12 cellular contexts compared by ENCODE assay signal in the genomic region with DNA sequence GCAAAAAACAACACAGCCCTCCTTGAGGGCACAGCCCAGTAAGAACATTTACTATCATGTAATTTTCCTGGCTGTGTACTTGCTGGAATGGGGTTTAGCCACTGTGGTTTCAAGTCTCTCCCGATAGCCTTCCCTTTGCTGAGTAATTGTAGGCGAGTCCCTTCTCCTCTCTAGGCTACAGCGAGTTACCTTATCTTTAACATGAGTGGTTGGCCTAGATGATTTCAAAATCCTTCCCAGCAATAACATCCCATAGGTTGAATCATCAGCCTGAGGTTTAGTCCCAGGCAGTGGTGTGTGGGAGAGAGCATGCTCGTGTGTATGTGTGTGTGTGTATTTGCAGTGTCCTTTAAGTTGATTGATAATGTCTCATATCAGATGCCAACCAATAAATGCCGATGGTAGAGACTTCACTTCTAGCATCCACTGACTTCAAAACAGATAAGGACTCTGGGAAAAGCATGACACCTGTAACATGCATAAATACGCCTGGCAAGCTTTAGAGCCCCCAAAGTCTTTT.
DNase-seq lines count a peak whose midpoint lies in the region; ATAC-seq, FAIRE-seq and TF ChIP-seq lines count a peak whose summit lies in the region.
"Had no signal": no experiment of that assay in that cellular context is flagged by ENCODE, and none has a peak within 500 bp of the region (broad histone marks: within the 10 kb centered on the region; RNA-seq: fewer than 3 reads in every experiment).

No MANE protein-coding gene starts in this region.

- peak overlapping the region; percentile 78 for H3K4me2 ChIP-seq in PC-9
- H3K4me2 ChIP-seq: GM23338 had no signal

- H3K9me2 ChIP-seq in PC-9 (ENCODE audit: insufficient read depth), result no peaks in the 10 kb centered on the region

- H3K36me3 Mint-ChIP-seq in stimulated activated memory B cell treated with anti-CD40 and anti-IgM and Interleukin-4, amounts not matched to agents 10 μg/mL and 1 μg/mL and 100 μg/mL, for 72 hours, result no peaks in the 10 kb centered on the region

- H3K4me3 ChIP-seq in PC-9, result no peak overlapping the region
- no peak overlapping the region for H3K4me3 ChIP-seq in epithelial cell of esophagus (ENCODE audit: low read length)
- H3K4me3 ChIP-seq in retinal pigment epithelial cell (ENCODE audit: low read length), result no peak overlapping the region
- H3K4me3 ChIP-seq: GM23338, lower lobe of right lung had no signal

- POLR2A ChIA-PET in PC-9 (lab: Charles Lee; ENCODE audit: unreplicated experiment), result interaction anchor here (0.6 to 0.7 kb wide), 2 partner anchors 49 to 192 kb away, joined by 3 to 4 read pairs; no protein-coding TSS in a partner anchor

- H3K9me3 Mint-ChIP-seq in stimulated activated memory B cell treated with anti-CD40 and anti-IgM and Interleukin-4, amounts not matched to agents 10 μg/mL and 1 μg/mL and 100 μg/mL, for 72 hours, result no peaks in the 10 kb centered on the region
- H3K9me3 Mint-ChIP-seq: GM23338 had no signal

- no peaks in the 10 kb centered on the region for H3K9me3 ChIP-seq in PC-9 (ENCODE audit: insufficient read depth, low read depth)
- H3K9me3 ChIP-seq: lower lobe of right lung had no signal

- H3K27ac ChIP-seq in PC-9, result peak overlapping the region; percentile 88
- H3K27ac ChIP-seq: lower lobe of right lung had no signal

- H3K36me3 ChIP-seq in PC-9 (ENCODE audit: low read depth), result no peaks in the 10 kb centered on the region
- H3K36me3 ChIP-seq: lower lobe of right lung had no signal

- peaks cover 79% of the 10 kb centered on the region for H3K4me1 ChIP-seq in PC-9 (replicated peaks; ENCODE audit: insufficient read depth)
- H3K4me1 ChIP-seq: lower lobe of right lung had no signal

- intact Hi-C loops in PC-9 (cut with micrococcal nuclease; ENCODE audit: unreplicated experiment), result loop anchor here (2.0 to 5.0 kb wide), 8 partner anchors 39 to 304 kb away; no protein-coding TSS in a partner anchor

- BruUV-seq in PC-9 (replicated peaks; lab: Mats Ljungman, UMichigan), result no TSS peak

- DNase-seq in GM04503 (ENCODE audit: low read depth) (peak; percentile 92), PC-9 (peak; percentile 56 to 97), epithelial cell of esophagus (ENCODE audit: low read depth) (peak; percentile 96), retinal pigment epithelial cell (ENCODE audit: low read depth) (peak; percentile 55), AML-193 (lab: John Stamatoyannopoulos, UW) (no peak), frontal cortex (ENCODE audit: low spot score in 2 of 2) (no peak)
- DNase-seq: activated CD4-positive, alpha-beta T cell treated with anti-CD3 and anti-CD28 coated beads, Interleukin-2, amount 50 U/mL, for 4 hours; DMS 273 treated with DMSO at 0.1 percent for 48 hours; lower lobe of right lung had no signal

- no peak overlapping the region for H3K4me3 Mint-ChIP-seq in stimulated activated memory B cell treated with anti-CD40 and anti-IgM and Interleukin-4, amounts not matched to agents 10 μg/mL and 1 μg/mL and 100 μg/mL, for 72 hours
- H3K4me3 Mint-ChIP-seq: GM23338 had no signal

- H3K27me3 ChIP-seq in PC-9 (ENCODE audit: insufficient read depth, low read depth), result no peaks in the 10 kb centered on the region

- H3F3A ChIP-seq in PC-9 (ENCODE audit: insufficient read depth, low read depth), result peaks cover 36% of the 10 kb centered on the region

- no peak for FAIRE-seq in frontal cortex (lab: Jason Lieb, UNC)

- no peak overlapping the region for H2AFZ ChIP-seq in PC-9
- H2AFZ ChIP-seq: GM23338 had no signal

- no peaks in the 10 kb centered on the region for H3K4me1 Mint-ChIP-seq in stimulated activated memory B cell treated with anti-CD40 and anti-IgM and Interleukin-4, amounts not matched to agents 10 μg/mL and 1 μg/mL and 100 μg/mL, for 72 hours

- TF ChIP-seq CTCF in PC-9 (conservative IDR thresholded peaks at IDR 0.05) (no peak), epithelial cell of esophagus (IDR thresholded peaks at IDR 0.05; ENCODE audit: insufficient read depth, low read depth, low read length, missing control alignments) (no peak), retinal pigment epithelial cell (conservative IDR thresholded peaks at IDR 0.05; ENCODE audit: low read depth, low read length) (no peak)

- ATAC-seq in stimulated activated memory B cell treated with anti-CD40 and anti-IgM and Interleukin-4, amounts not matched to agents 10 μg/mL and 1 μg/mL and 100 μg/mL, for 72 hours, result no peak
- no peak for ATAC-seq in GM19467 (IDR thresholded peaks at IDR 0.05; ENCODE audit: unreplicated experiment)
- ATAC-seq: GM23338 had no signal

- H4K20me1 ChIP-seq in PC-9 (ENCODE audit: insufficient read depth), result no peaks in the 10 kb centered on the region

- H3K79me2 ChIP-seq in PC-9 (ENCODE audit: low read depth), result no peaks in the 10 kb centered on the region

- H3K27ac Mint-ChIP-seq in stimulated activated memory B cell treated with anti-CD40 and anti-IgM and Interleukin-4, amounts not matched to agents 10 μg/mL and 1 μg/mL and 100 μg/mL, for 72 hours, result no peak overlapping the region
- H3K27ac Mint-ChIP-seq: GM23338 had no signal

- CTCF ChIA-PET in PC-9 (lab: Charles Lee), result interaction anchor here (0.6 to 1.1 kb wide), 2 partner anchors 143 to 984 kb away, joined by 7 to 11 read pairs; partner anchors contain the start of gene ZMIZ1

- peaks cover 33% of the 10 kb centered on the region for H3K27me3 Mint-ChIP-seq in stimulated activated memory B cell treated with anti-CD40 and anti-IgM and Interleukin-4, amounts not matched to agents 10 μg/mL and 1 μg/mL and 100 μg/mL, for 72 hours

Comparison
In these comparisons a context has a peak if more than half of its experiments do, and no peak if none do; other contexts are left out.
1. DNase-seq: peak in GM04503 (single experiment), PC-9 (2 of 2), epithelial cell of esophagus (single experiment) and retinal pigment epithelial cell (single experiment); none in AML-193 (0 of 2) and frontal cortex (0 of 2).